Comparison of ENCODE assay signal across 29 cellular contexts in genomic region chr7:18906901-18907300, GRCh38.
DNase-seq lines count a peak whose midpoint lies in the region; ATAC-seq and TF ChIP-seq lines count a peak whose summit lies in the region.
"Had no signal": no experiment of that assay in that cellular context is flagged by ENCODE, and none has a peak within 500 bp of the region (broad histone marks: within the 10 kb centered on the region; RNA-seq: fewer than 3 reads in every experiment).

No MANE protein-coding gene starts in this region.

- H3K36me3 Mint-ChIP-seq in activated CD4-positive, alpha-beta memory T cell treated with anti-CD3 and anti-CD28 coated beads, Interleukin-2, amount 10 ng/mL, durations not matched to agents 7 days and 5 days (ENCODE audit: low read depth), result no peaks in the 10 kb centered on the region

- POLR2A ChIA-PET in SK-N-SH (lab: Yijun Ruan, JAX), result no interaction called here
- POLR2A ChIA-PET in PC-3 (lab: Charles Lee; ENCODE audit: unreplicated experiment), result no interaction called here
- POLR2A ChIA-PET in activated CD4-positive, alpha-beta memory T cell treated with anti-CD3 and anti-CD28 coated beads, Interleukin-2, amount 10 ng/mL, durations not matched to agents 7 days and 5 days (lab: Charles Lee), result no interaction called here

- DNase-seq in SK-N-SH (no peak), PC-3 (peak; percentile 28), fibroblast of pulmonary artery (ENCODE audit: low read depth) (no peak), tibial nerve (ENCODE audit: low spot score in 2 of 2) (no peak), GM10266 (ENCODE audit: extremely low spot score) (no peak)
- no peak for DNase-seq in activated CD4-positive, alpha-beta memory T cell treated with anti-CD3 and anti-CD28 coated beads, Interleukin-2, amount 10 ng/mL, durations not matched to agents 7 days and 5 days
- DNase-seq: 8988T; activated CD8-positive, alpha-beta T cell treated with anti-CD3 and anti-CD28 coated beads, Interleukin-2, amount 10 ng/mL, durations not matched to agents 7 days and 5 days; activated gamma-delta T cell treated with Interleukin-2 at 50 U/mL for 16 hours; AML-193; DMS79 treated with DMSO at 0.1 percent for 48 hours; effector memory CD4-positive, alpha-beta T cell; gastrocnemius medialis; HFFc6; hippocampal formation; islet precursor cell; NCI-H1417; NCI-H2081 treated with DMSO at 0.1 percent for 48 hours; NCI-H774; nephron progenitor cell; stimulated activated CD4-positive, alpha-beta T cell treated with anti-CD3 and anti-CD28 coated beads, Interleukin-4, amount 100 ng/mL, for 4 hours; stimulated activated naive CD4-positive, alpha-beta T cell had no signal

- ATAC-seq in SK-N-SH treated with all-trans-retinoic acid at 6 μM for 48 hours (no peak), PC-3 (no peak), GM19328 (IDR thresholded peaks at IDR 0.05; ENCODE audit: unreplicated experiment) (no peak)
- ATAC-seq: activated CD4-positive, CD25-positive, alpha-beta regulatory T cell treated with anti-CD3 and anti-CD28 coated beads, Interleukin-2, amount 50 U/mL, for 24 hours; activated CD8-positive, alpha-beta T cell treated with anti-CD3 and anti-CD28 coated beads, Interleukin-2, amount 10 ng/mL, durations not matched to agents 7 days and 5 days; gastrocnemius medialis; sciatic nerve had no signal

- H3K9me3 Mint-ChIP-seq in activated CD4-positive, alpha-beta memory T cell treated with anti-CD3 and anti-CD28 coated beads, Interleukin-2, amount 10 ng/mL, durations not matched to agents 7 days and 5 days, result peaks cover 16% of the 10 kb centered on the region
- H3K9me3 Mint-ChIP-seq: HFFc6 had no signal

- no peak overlapping the region for H3K27ac ChIP-seq in SK-N-SH (ENCODE audit: low read depth in 2 of 2, low read length in 1 of 2)
- H3K27ac ChIP-seq in PC-3 (ENCODE audit: low read length), result no peak overlapping the region
- no peak overlapping the region for H3K27ac ChIP-seq in tibial nerve
- H3K27ac ChIP-seq: gastrocnemius medialis, parathyroid adenoma had no signal

- H3K27me3 ChIP-seq in SK-N-SH (ENCODE audit: insufficient read depth) (no peaks in the 10 kb centered on the region), PC-3 (ENCODE audit: low read length) (no peaks in the 10 kb centered on the region), tibial nerve (no peaks in the 10 kb centered on the region)
- H3K27me3 ChIP-seq: gastrocnemius medialis had no signal

- no peaks in the 10 kb centered on the region for H4K20me1 ChIP-seq in SK-N-SH (ENCODE audit: insufficient read depth)
- H4K20me1 ChIP-seq in PC-3 (ENCODE audit: low read length), result no peaks in the 10 kb centered on the region

- 64% methylated on average over 2 of the region's 2 CpGs for WGBS in SK-N-SH (ENCODE audit: low lambda C conversion rate)
- WGBS in tibial nerve, 2 donors, result 58 to 64% methylated on average over 2 of the region's 2 CpGs

- peak; percentile 24 for TF ChIP-seq CTCF in SK-N-SH (IDR thresholded peaks at IDR 0.05)
- TF ChIP-seq CTCF in PC-3 (conservative IDR thresholded peaks at IDR 0.05; ENCODE audit: low read depth, low read length), result peak; percentile 52
- TF ChIP-seq CTCF in fibroblast of pulmonary artery (IDR thresholded peaks at IDR 0.05; ENCODE audit: low read length, missing control alignments), result peak; percentile 10
- TF ChIP-seq CTCF in tibial nerve (IDR thresholded peaks at IDR 0.05), result no peak
- TF ChIP-seq CTCF in GM10266 (IDR thresholded peaks at IDR 0.05; ENCODE audit: control insufficient read depth, insufficient read depth, low read depth, missing control alignments), result no peak

- H3K4me3 Mint-ChIP-seq in activated CD4-positive, alpha-beta memory T cell treated with anti-CD3 and anti-CD28 coated beads, Interleukin-2, amount 10 ng/mL, durations not matched to agents 7 days and 5 days, result no peak overlapping the region
- H3K4me3 Mint-ChIP-seq: activated CD8-positive, alpha-beta T cell treated with anti-CD3 and anti-CD28 coated beads, Interleukin-2, amount 10 ng/mL, durations not matched to agents 7 days and 5 days; brain; HFFc6; IgD-negative memory B cell; nephron progenitor cell had no signal

- H2AFZ ChIP-seq in SK-N-SH (ENCODE audit: low read depth) (no peak overlapping the region), PC-3 (ENCODE audit: low read length) (no peak overlapping the region)
- H2AFZ ChIP-seq: parathyroid adenoma had no signal

- intact Hi-C loops in PC-3 (cut with micrococcal nuclease), result no loop called here

- H3K4me2 ChIP-seq in SK-N-SH (no peak overlapping the region), PC-3 (ENCODE audit: low read length) (no peak overlapping the region)

- no peaks in the 10 kb centered on the region for H3K4me1 Mint-ChIP-seq in activated CD4-positive, alpha-beta memory T cell treated with anti-CD3 and anti-CD28 coated beads, Interleukin-2, amount 10 ng/mL, durations not matched to agents 7 days and 5 days
- H3K4me1 Mint-ChIP-seq: brain, IgD-negative memory B cell had no signal

- no peak overlapping the region for H3K9ac ChIP-seq in SK-N-SH
- no peak overlapping the region for H3K9ac ChIP-seq in PC-3 (ENCODE audit: low read length)
- H3K9ac ChIP-seq: parathyroid adenoma had no signal

- TF ChIP-seq POLR2A in tibial nerve (IDR thresholded peaks at IDR 0.05), result no peak

- H3K27me3 Mint-ChIP-seq in activated CD4-positive, alpha-beta memory T cell treated with anti-CD3 and anti-CD28 coated beads, Interleukin-2, amount 10 ng/mL, durations not matched to agents 7 days and 5 days, result no peaks in the 10 kb centered on the region
- H3K27me3 Mint-ChIP-seq: brain, IgD-negative memory B cell had no signal

- H3K4me1 ChIP-seq in SK-N-SH (ENCODE audit: control insufficient read depth in 1 of 2, insufficient read depth in 2 of 2, low read depth in 1 of 2, low read length in 1 of 2), result peaks cover 0 to 3% of the 10 kb centered on the region in 2 experiments; a peak in 2 of 4 replicates
- H3K4me1 ChIP-seq in PC-3 (ENCODE audit: insufficient read depth, low read length), result no peaks in the 10 kb centered on the region
- no peaks in the 10 kb centered on the region for H3K4me1 ChIP-seq in tibial nerve
- H3K4me1 ChIP-seq: gastrocnemius medialis, parathyroid adenoma had no signal

- H3F3A ChIP-seq in SK-N-SH (replicated peaks; ENCODE audit: insufficient read depth), result no peaks in the 10 kb centered on the region
- no peaks in the 10 kb centered on the region for H3F3A ChIP-seq in PC-3 (ENCODE audit: low read length, unreplicated experiment)

- peaks cover 10% of the 10 kb centered on the region for H3K9me3 ChIP-seq in SK-N-SH
- H3K9me3 ChIP-seq in PC-3 (ENCODE audit: low read length), result no peaks in the 10 kb centered on the region
- no peaks in the 10 kb centered on the region for H3K9me3 ChIP-seq in tibial nerve
- H3K9me3 ChIP-seq: gastrocnemius medialis had no signal

- no peaks in the 10 kb centered on the region for H3K79me2 ChIP-seq in SK-N-SH (ENCODE audit: insufficient read depth)
- H3K79me2 ChIP-seq in PC-3 (ENCODE audit: low read length), result no peaks in the 10 kb centered on the region
- H3K79me2 ChIP-seq: parathyroid adenoma had no signal

- TF ChIP-seq RAD21 in SK-N-SH (IDR thresholded peaks at IDR 0.05; ENCODE audit: low read length), result no peak

- TF ChIP-seq EP300 in SK-N-SH (IDR thresholded peaks at IDR 0.05; ENCODE audit: borderline replicate concordance in 1 of 2, low read depth in 1 of 2, low read length in 1 of 2) (no peak), tibial nerve (IDR thresholded peaks at IDR 0.05) (no peak)

- BruUV-seq in PC-3 (replicated peaks; lab: Mats Ljungman, UMichigan), result no TSS peak

- H3K36me3 ChIP-seq in SK-N-SH (replicated peaks in 1 of 2; ENCODE audit: control insufficient read depth in 1 of 2, insufficient read depth in 2 of 2, low read length in 1 of 2) (peaks cover 1 to 5% of the 10 kb centered on the region in 2 experiments), PC-3 (ENCODE audit: low read depth, low read length) (no peaks in the 10 kb centered on the region), tibial nerve (no peaks in the 10 kb centered on the region)
- H3K36me3 ChIP-seq: gastrocnemius medialis had no signal

- H3K9me2 ChIP-seq in SK-N-SH (peaks cover 4% of the 10 kb centered on the region; the same call in 1 of the 2 replicates), PC-3 (replicated peaks; ENCODE audit: low read length) (no peaks in the 10 kb centered on the region)

- H3K27ac Mint-ChIP-seq in activated CD4-positive, alpha-beta memory T cell treated with anti-CD3 and anti-CD28 coated beads, Interleukin-2, amount 10 ng/mL, durations not matched to agents 7 days and 5 days, result no peak overlapping the region
- H3K27ac Mint-ChIP-seq: activated CD8-positive, alpha-beta T cell treated with anti-CD3 and anti-CD28 coated beads, Interleukin-2, amount 10 ng/mL, durations not matched to agents 7 days and 5 days; brain; HFFc6; IgD-negative memory B cell; nephron progenitor cell had no signal

- H3K4me3 ChIP-seq in SK-N-SH (ENCODE audit: low read depth in 2 of 2, low read length in 1 of 2) (no peak overlapping the region), PC-3 (ENCODE audit: low read length) (no peak overlapping the region), fibroblast of pulmonary artery (replicated peaks; ENCODE audit: low read depth, low read length) (no peak overlapping the region), tibial nerve (no peak overlapping the region)
- H3K4me3 ChIP-seq: gastrocnemius medialis had no signal

- CTCF ChIA-PET in SK-N-SH (lab: Yijun Ruan, JAX) (interaction anchor here (1.6 to 2.0 kb wide), 2 partner anchors 214 to 241 kb away, joined by 5 to 6 read pairs; no protein-coding TSS in a partner anchor), PC-3 (lab: Charles Lee) (interaction anchor here (0.6 kb wide), 1 partner anchor 11 kb away, joined by 3 read pairs; no protein-coding TSS in a partner anchor)
- CTCF ChIA-PET in activated CD4-positive, alpha-beta memory T cell treated with anti-CD3 and anti-CD28 coated beads, Interleukin-2, amount 10 ng/mL, durations not matched to agents 7 days and 5 days (lab: Charles Lee), result no interaction called here

TF ChIP-seq in SK-N-SH, 30 proteins besides CTCF, POLR2A, EP300 and RAD21 (continues in another document):
- TF ChIP-seq NFIC (IDR thresholded peaks at IDR 0.05; ENCODE audit: borderline replicate concordance) (no peak), NRF1 (IDR thresholded peaks at IDR 0.05; ENCODE audit: low read depth, low read length) (no peak), FOXJ3 (CRISPR knock-in tag; IDR thresholded peaks at IDR 0.05) (no peak), RXRA (IDR thresholded peaks at IDR 0.05; ENCODE audit: borderline replicate concordance, low read depth) (no peak), ELF1 (IDR thresholded peaks at IDR 0.05) (no peak)

Comparison
In these comparisons a context has a peak if more than half of its experiments do, and no peak if none do; other contexts are left out.
1. CTCF ChIP-seq: peak in SK-N-SH (single experiment), PC-3 (single experiment) and fibroblast of pulmonary artery (single experiment); none in tibial nerve (0 of 5) and GM10266 (single experiment).